Comparison of ENCODE assay signal across 9 cellular contexts in the genomic region with DNA sequence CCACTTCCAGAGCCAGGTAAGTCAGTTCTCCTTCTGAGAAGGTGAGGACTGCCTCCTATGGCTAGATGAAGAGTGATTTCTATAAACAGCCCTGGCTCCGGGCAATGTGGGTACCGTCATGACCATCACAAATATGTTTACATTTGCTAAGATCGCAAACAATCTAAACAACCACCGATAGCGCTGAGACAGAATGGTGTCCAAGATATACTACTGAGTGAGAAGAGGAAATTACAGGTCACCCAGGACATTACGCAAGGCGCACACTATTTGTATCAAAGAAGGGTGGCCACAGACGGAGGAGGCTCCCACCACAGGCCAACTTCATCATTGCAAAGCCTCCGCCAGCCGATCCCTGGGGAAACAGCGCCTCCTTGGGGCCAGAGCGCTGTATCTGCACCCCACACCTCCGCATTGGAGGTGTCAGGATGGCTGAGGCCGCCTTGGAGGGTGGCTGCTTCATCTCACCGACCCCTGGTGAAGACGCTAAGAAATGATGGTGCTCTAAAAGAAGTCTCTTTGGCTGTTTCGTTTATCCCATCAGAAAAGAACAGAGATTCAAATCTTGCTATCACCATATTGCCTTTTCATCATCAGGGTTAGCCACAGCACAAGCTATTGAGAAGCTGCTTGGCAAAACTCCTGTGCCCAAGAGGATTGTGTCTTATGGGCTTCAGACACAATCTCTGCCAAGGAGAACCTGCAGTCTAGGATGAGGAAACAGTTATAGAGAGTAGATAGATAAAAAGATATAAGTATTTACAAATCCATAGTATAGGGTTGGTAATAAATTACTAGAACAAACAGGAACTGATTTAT. TPM values are rescaled to one million over a fixed set of nuclear protein-coding genes. Genes with fewer than 3 reads are reported as not detected.
A peak's percentile ranks its signal among the peaks of the same experiment; 100 is the strongest.
DNase-seq lines count a peak whose midpoint lies in the region; ATAC-seq, FAIRE-seq and TF ChIP-seq lines count a peak whose summit lies in the region.
"Had no signal": no experiment of that assay in that cellular context is flagged by ENCODE, and none has a peak within 500 bp of the region (broad histone marks: within the 10 kb centered on the region; RNA-seq: fewer than 3 reads in every experiment).

No MANE protein-coding gene starts in this region.

- H3K4me3 Mint-ChIP-seq in activated T-helper 2 cell treated with anti-CD3 and anti-CD28 coated beads, Interferon-gamma antibody, Interleukin-2, Interleukin-4, amounts not matched to agents 10 μg/mL and 5 μg/mL and 100 μg/mL, durations not matched to agents 14 hours and 24 hours and 36 hours (ENCODE audit: low read depth) = no peak overlapping the region

- H3K4me1 Mint-ChIP-seq in activated T-helper 2 cell treated with anti-CD3 and anti-CD28 coated beads, Interferon-gamma antibody, Interleukin-2, Interleukin-4, amounts not matched to agents 10 μg/mL and 5 μg/mL and 100 μg/mL, durations not matched to agents 14 hours and 24 hours and 36 hours (ENCODE audit: low read depth) = peaks cover 5% of the 10 kb centered on the region

- H3K27me3 ChIP-seq in left ventricle myocardium inferior (ENCODE audit: low read depth) = peaks cover 63% of the 10 kb centered on the region

- H3K9me3 Mint-ChIP-seq in activated T-helper 2 cell treated with anti-CD3 and anti-CD28 coated beads, Interferon-gamma antibody, Interleukin-2, Interleukin-4, amounts not matched to agents 10 μg/mL and 5 μg/mL and 100 μg/mL, durations not matched to agents 14 hours and 24 hours and 36 hours = no peaks in the 10 kb centered on the region

- TF ChIP-seq CTCF in AG10803 (conservative IDR thresholded peaks at IDR 0.05; ENCODE audit: low read length) (peak; percentile 49), left ventricle myocardium inferior (IDR thresholded peaks at IDR 0.05; ENCODE audit: borderline replicate concordance) (peak; percentile 60)

- no peaks in the 10 kb centered on the region for H3K4me1 ChIP-seq in left ventricle myocardium inferior

- no peak for ATAC-seq in HG03139 (IDR thresholded peaks at IDR 0.05; ENCODE audit: unreplicated experiment)
- no peak for ATAC-seq in GM21529 (IDR thresholded peaks at IDR 0.05; ENCODE audit: unreplicated experiment)

- TF ChIP-seq POLR2A in H54 (IDR thresholded peaks at IDR 0.05; ENCODE audit: low read depth, low read length) = no peak

- H3K27me3 Mint-ChIP-seq in activated T-helper 2 cell treated with anti-CD3 and anti-CD28 coated beads, Interferon-gamma antibody, Interleukin-2, Interleukin-4, amounts not matched to agents 10 μg/mL and 5 μg/mL and 100 μg/mL, durations not matched to agents 14 hours and 24 hours and 36 hours (ENCODE audit: low read depth) = peaks cover 8% of the 10 kb centered on the region

- no peaks in the 10 kb centered on the region for H3K36me3 ChIP-seq in left ventricle myocardium inferior
- H3K36me3 ChIP-seq: HAP-1 had no signal

- no peaks in the 10 kb centered on the region for H3K36me3 Mint-ChIP-seq in activated T-helper 2 cell treated with anti-CD3 and anti-CD28 coated beads, Interferon-gamma antibody, Interleukin-2, Interleukin-4, amounts not matched to agents 10 μg/mL and 5 μg/mL and 100 μg/mL, durations not matched to agents 14 hours and 24 hours and 36 hours (ENCODE audit: low read depth)

- no peak for FAIRE-seq in H54 (lab: Jason Lieb, UNC)

- H3K9me3 ChIP-seq in left ventricle myocardium inferior (replicated peaks) = no peaks in the 10 kb centered on the region
- H3K9me3 ChIP-seq: HAP-1 had no signal

- H3K27ac Mint-ChIP-seq in activated T-helper 2 cell treated with anti-CD3 and anti-CD28 coated beads, Interferon-gamma antibody, Interleukin-2, Interleukin-4, amounts not matched to agents 10 μg/mL and 5 μg/mL and 100 μg/mL, durations not matched to agents 14 hours and 24 hours and 36 hours = no peak overlapping the region

- DNase-seq in AG10803 (ENCODE audit: low read depth) (peak; percentile 25), H54 (ENCODE audit: insufficient read length, low spot score) (peak; percentile 50), RPMI7951 (ENCODE audit: low read depth) (peak; percentile 27), left ventricle myocardium inferior (peak; percentile 31)
- peak; percentile 33 for DNase-seq in activated T-helper 2 cell treated with anti-CD3 and anti-CD28 coated beads, Interferon-gamma antibody, Interleukin-2, Interleukin-4, amounts not matched to agents 10 μg/mL and 5 μg/mL and 100 μg/mL, durations not matched to agents 14 hours and 24 hours and 36 hours (ENCODE audit: low spot score)
- DNase-seq in stimulated activated CD4-positive, alpha-beta T cell treated with anti-CD3 and anti-CD28 coated beads, Interleukin-1b, Interleukin-23, amount 100 ng/mL, for 4 hours (ENCODE audit: low read depth in 2 of 2) = peak; percentile 11 to 56

- intact Hi-C loops in activated T-helper 2 cell treated with anti-CD3 and anti-CD28 coated beads, Interferon-gamma antibody, Interleukin-2, Interleukin-4, amounts not matched to agents 10 μg/mL and 5 μg/mL and 100 μg/mL, durations not matched to agents 14 hours and 24 hours and 36 hours (cut with micrococcal nuclease) = no loop called here
- intact Hi-C loops in left ventricle myocardium inferior (cut with micrococcal nuclease) = no loop called here

- H3K4me3 ChIP-seq in AG10803 (ENCODE audit: low read length) (no peak overlapping the region), left ventricle myocardium inferior (no peak overlapping the region)
- H3K4me3 ChIP-seq: HAP-1 had no signal

- no peak overlapping the region for H3K27ac ChIP-seq in left ventricle myocardium inferior (replicated peaks)

RNA-seq across cellular contexts. Expression of a gene that starts 12.3 kb away (rescaled TPM):
- 1.9 TPM in 2 replicates for total RNA-seq in RPMI7951 (2014; rRNA removed; shearing (Covaris generic))
- total RNA-seq in activated T-helper 2 cell treated with anti-CD3 and anti-CD28 coated beads, Interferon-gamma antibody, Interleukin-2, Interleukin-4, amounts not matched to agents 10 μg/mL and 5 μg/mL and 100 μg/mL, durations not matched to agents 14 hours and 24 hours and 36 hours = 6.1 and 7.4 TPM in 2 replicates
- total RNA-seq in left ventricle myocardium inferior = 4.6 TPM

RNA-seq across cellular contexts. Expression of a gene that starts 26.1 kb away (rescaled TPM):
- not detected in 2 replicates for total RNA-seq in RPMI7951 (2014; rRNA removed; shearing (Covaris generic))
- not detected in 2 replicates for total RNA-seq in activated T-helper 2 cell treated with anti-CD3 and anti-CD28 coated beads, Interferon-gamma antibody, Interleukin-2, Interleukin-4, amounts not matched to agents 10 μg/mL and 5 μg/mL and 100 μg/mL, durations not matched to agents 14 hours and 24 hours and 36 hours
- not detected for total RNA-seq in left ventricle myocardium inferior

RNA-seq across cellular contexts. Expression of a gene that starts 55.0 kb away (rescaled TPM):
- total RNA-seq in RPMI7951 (2014; rRNA removed; shearing (Covaris generic)) = not detected in 2 replicates
- not detected in 2 replicates for total RNA-seq in activated T-helper 2 cell treated with anti-CD3 and anti-CD28 coated beads, Interferon-gamma antibody, Interleukin-2, Interleukin-4, amounts not matched to agents 10 μg/mL and 5 μg/mL and 100 μg/mL, durations not matched to agents 14 hours and 24 hours and 36 hours
- not detected for total RNA-seq in left ventricle myocardium inferior
